In the genomic region with DNA sequence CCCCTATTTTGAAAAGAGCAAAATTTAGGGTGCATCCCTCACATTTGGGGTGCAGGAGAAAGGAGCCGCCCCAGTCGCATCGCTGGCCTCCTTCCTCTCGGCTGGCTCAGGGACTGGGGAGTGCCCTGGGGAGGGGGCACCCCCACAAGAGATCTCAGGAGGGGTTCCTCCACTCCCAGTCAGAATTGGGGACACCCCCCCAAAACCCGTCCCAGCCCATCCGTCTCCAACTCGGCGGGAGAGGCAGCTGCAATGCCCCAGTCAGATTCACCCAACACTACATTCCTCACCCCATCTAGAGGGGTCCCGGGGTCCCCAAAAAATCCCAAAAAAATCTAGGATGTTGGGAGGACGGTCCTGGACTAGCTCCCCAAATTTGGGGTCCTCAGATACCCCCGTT, we compare ENCODE assay signal across 9 cellular contexts. TPM values are rescaled to one million over a fixed set of nuclear protein-coding genes. Genes with fewer than 3 reads are reported as not detected.
A peak's percentile ranks its signal among the peaks of the same experiment; 100 is the strongest.
DNase-seq lines count a peak whose midpoint lies in the region; ATAC-seq and TF ChIP-seq lines count a peak whose summit lies in the region.
"Had no signal": no experiment of that assay in that cellular context is flagged by ENCODE, and none has a peak within 500 bp of the region (broad histone marks: within the 10 kb centered on the region; RNA-seq: fewer than 3 reads in every experiment).

No MANE protein-coding gene starts in this region.

- no peaks in the 10 kb centered on the region for H3K9me3 ChIP-seq in CD8-positive, alpha-beta memory T cell (ENCODE audit: low read length)
- H3K9me3 ChIP-seq in adipocyte (ENCODE audit: control insufficient read depth, low read length) = no peaks in the 10 kb centered on the region
- H3K9me3 ChIP-seq in iPS-15b (ENCODE audit: control insufficient read depth, insufficient read depth, low read length) = no peaks in the 10 kb centered on the region
- no peaks in the 10 kb centered on the region for H3K9me3 ChIP-seq in gastrocnemius medialis

- H3K4me3 ChIP-seq in CD8-positive, alpha-beta memory T cell (ENCODE audit: low read length) = no peak overlapping the region
- H3K4me3 ChIP-seq in adipocyte (ENCODE audit: low read length) (peak overlapping the region; percentile 80), iPS-15b (ENCODE audit: low read depth, low read length) (peak overlapping the region; percentile 59), gastrocnemius medialis (peak overlapping the region; percentile 63 to 80 (median 66))

- in situ Hi-C loops in gastrocnemius medialis (cut with MboI; ENCODE audit: low sequenced_read_pairs in 4 of 4) = loop anchor here (25.0 kb wide), 2 partner anchors 357 to 382 kb away; a partner anchor contains a TSS

- H3K27ac ChIP-seq in CD8-positive, alpha-beta memory T cell (ENCODE audit: low read depth, low read length) = peak overlapping the region; percentile 24
- peak overlapping the region; percentile 93 to 99 (median 96) for H3K27ac ChIP-seq in gastrocnemius medialis

- peaks cover 0 to 17% (median 0%) of the 10 kb centered on the region in 3 donors for H3K36me3 Mint-ChIP-seq in CD8-positive, alpha-beta memory T cell
- H3K36me3 Mint-ChIP-seq in stimulated activated naive B cell treated with anti-CD40 and anti-IgM and Interleukin-4, amounts not matched to agents 10 μg/mL and 1 μg/mL and 100 μg/mL, for 72 hours = peaks cover 19 to 26% of the 10 kb centered on the region in 2 donors

- H3K27ac Mint-ChIP-seq in CD8-positive, alpha-beta memory T cell = no peak overlapping the region
- H3K27ac Mint-ChIP-seq in stimulated activated naive B cell treated with anti-CD40 and anti-IgM and Interleukin-4, amounts not matched to agents 10 μg/mL and 1 μg/mL and 100 μg/mL, for 72 hours = no peak overlapping the region
- H3K27ac Mint-ChIP-seq: activated naive CD4-positive, alpha-beta T cell treated with anti-CD3 and anti-CD28 coated beads for 36 hours had no signal

- H3K9ac ChIP-seq in adipocyte (ENCODE audit: low read length) (peak overlapping the region; percentile 87), iPS-15b (ENCODE audit: low read depth, low read length) (peak overlapping the region; percentile 81)

- peaks cover 56 to 75% (median 62%) of the 10 kb centered on the region in 3 donors for H3K4me1 Mint-ChIP-seq in CD8-positive, alpha-beta memory T cell
- peaks cover 58 to 66% of the 10 kb centered on the region in 2 donors for H3K4me1 Mint-ChIP-seq in stimulated activated naive B cell treated with anti-CD40 and anti-IgM and Interleukin-4, amounts not matched to agents 10 μg/mL and 1 μg/mL and 100 μg/mL, for 72 hours

- H3K27me3 Mint-ChIP-seq in CD8-positive, alpha-beta memory T cell = peaks cover 0 to 5% of the 10 kb centered on the region in 2 donors
- H3K27me3 Mint-ChIP-seq in stimulated activated naive B cell treated with anti-CD40 and anti-IgM and Interleukin-4, amounts not matched to agents 10 μg/mL and 1 μg/mL and 100 μg/mL, for 72 hours = peaks cover 0 to 5% of the 10 kb centered on the region in 2 donors

- H3K27me3 ChIP-seq in CD8-positive, alpha-beta memory T cell (ENCODE audit: insufficient read depth, low read length, poor library complexity, severe bottlenecking) = no peaks in the 10 kb centered on the region
- H3K27me3 ChIP-seq in adipocyte (replicated peaks; ENCODE audit: control insufficient read depth, insufficient read depth, low read length) (no peaks in the 10 kb centered on the region), iPS-15b (ENCODE audit: control insufficient read depth, insufficient read depth, low read length) (peaks cover 41% of the 10 kb centered on the region), gastrocnemius medialis (peaks cover 14 to 16% (median 15%) of the 10 kb centered on the region in 3 donors)

- POLR2A ChIA-PET in CD8-positive, alpha-beta memory T cell (lab: Charles Lee) = no interaction called here

- DNase-seq in CD8-positive, alpha-beta memory T cell = no peak
- DNase-seq in adipocyte (ENCODE audit: low read depth) (no peak), gastrocnemius medialis (no peak), cerebellum (ENCODE audit: low spot score) (no peak), NCI-H2196 (lab: John Stamatoyannopoulos, UW; ENCODE audit: unreplicated experiment) (no peak)
- no peak for DNase-seq in stimulated activated naive B cell treated with anti-CD40 and anti-IgM and Interleukin-4, amounts not matched to agents 10 μg/mL and 1 μg/mL and 100 μg/mL, for 72 hours
- no peak for DNase-seq in activated effector memory CD4-positive, alpha-beta T cell treated with anti-CD3 and anti-CD28 coated beads, Interleukin-2, amount 50 U/mL, for 16 hours
- DNase-seq: activated naive CD4-positive, alpha-beta T cell treated with anti-CD3 and anti-CD28 coated beads for 36 hours had no signal

- H3K4me1 ChIP-seq in CD8-positive, alpha-beta memory T cell (ENCODE audit: insufficient read depth, low read length) = peaks cover 52% of the 10 kb centered on the region
- H3K4me1 ChIP-seq in adipocyte (ENCODE audit: control insufficient read depth, insufficient read depth, low read length) (peaks cover 59% of the 10 kb centered on the region), iPS-15b (ENCODE audit: control insufficient read depth, insufficient read depth, low read length) (peaks cover 5% of the 10 kb centered on the region), gastrocnemius medialis (peaks cover 42 to 52% of the 10 kb centered on the region in 2 donors)

- no peak for TF ChIP-seq POLR2A in gastrocnemius medialis (IDR thresholded peaks at IDR 0.05)

- no peak overlapping the region for H3K4me3 Mint-ChIP-seq in CD8-positive, alpha-beta memory T cell
- no peak overlapping the region for H3K4me3 Mint-ChIP-seq in stimulated activated naive B cell treated with anti-CD40 and anti-IgM and Interleukin-4, amounts not matched to agents 10 μg/mL and 1 μg/mL and 100 μg/mL, for 72 hours
- H3K4me3 Mint-ChIP-seq: activated naive CD4-positive, alpha-beta T cell treated with anti-CD3 and anti-CD28 coated beads for 36 hours had no signal

- no peaks in the 10 kb centered on the region for H3K9me3 Mint-ChIP-seq in CD8-positive, alpha-beta memory T cell
- H3K9me3 Mint-ChIP-seq in stimulated activated naive B cell treated with anti-CD40 and anti-IgM and Interleukin-4, amounts not matched to agents 10 μg/mL and 1 μg/mL and 100 μg/mL, for 72 hours = peaks cover 0 to 4% of the 10 kb centered on the region in 2 donors
- H3K9me3 Mint-ChIP-seq: activated naive CD4-positive, alpha-beta T cell treated with anti-CD3 and anti-CD28 coated beads for 36 hours had no signal

- no peak for TF ChIP-seq CTCF in gastrocnemius medialis (IDR thresholded peaks at IDR 0.05 in 4 of 5, conservative IDR thresholded peaks at IDR 0.05 in 1 of 5)

- CTCF ChIA-PET in CD8-positive, alpha-beta memory T cell (lab: Charles Lee) = interaction anchor here (1.1 to 4.8 kb wide), 2 partner anchors 15 to 98 kb away, joined by 3 to 17 read pairs; no protein-coding TSS in a partner anchor

- ATAC-seq in gastrocnemius medialis = no peak
- no peak for ATAC-seq in stimulated activated naive B cell treated with anti-CD40 and anti-IgM and Interleukin-4, amounts not matched to agents 10 μg/mL and 1 μg/mL and 100 μg/mL, for 72 hours (replicated peaks)

- intact Hi-C loops in gastrocnemius medialis (cut with DNase I; ENCODE audit: low total_unique reads) = loop anchor here (5.0 to 10.0 kb wide), 3 partner anchors 555 to 1532 kb away; a partner anchor contains a TSS

- no peaks in the 10 kb centered on the region for H3K36me3 ChIP-seq in CD8-positive, alpha-beta memory T cell (ENCODE audit: insufficient read depth, low read length)
- no peaks in the 10 kb centered on the region for H3K36me3 ChIP-seq in adipocyte (ENCODE audit: control insufficient read depth, insufficient read depth, low read length, severe bottlenecking)
- H3K36me3 ChIP-seq in iPS-15b (ENCODE audit: control insufficient read depth, insufficient read depth, low read length) = peaks cover 13% of the 10 kb centered on the region
- H3K36me3 ChIP-seq in gastrocnemius medialis = peaks cover 0 to 10% of the 10 kb centered on the region in 2 donors

RNA-seq across cellular contexts. Expression of a gene that starts 3.4 kb away (rescaled TPM):
- total RNA-seq in CD8-positive, alpha-beta memory T cell = under 1 TPM; 0.24 to 0.59 TPM
- 0.09 TPM for polyA plus RNA-seq in CD8-positive, alpha-beta memory T cell
- 1 to 10 TPM; 1.2 to 3.9 (median 2.1) TPM for total RNA-seq in gastrocnemius medialis
- 2.1 TPM for total RNA-seq in cerebellum

RNA-seq across cellular contexts. Expression of a gene that starts 7.0 kb away (rescaled TPM):
- 100 to 1,000 TPM; 160 to 169 TPM for total RNA-seq in CD8-positive, alpha-beta memory T cell
- 795 TPM for polyA plus RNA-seq in CD8-positive, alpha-beta memory T cell
- total RNA-seq in gastrocnemius medialis (100 to 1,000 TPM; 181 to 201 (median 190) TPM), cerebellum (35.2 TPM)

RNA-seq across cellular contexts. Expression of a gene that starts 16.4 kb away (rescaled TPM):
- total RNA-seq in CD8-positive, alpha-beta memory T cell = 1 to 10 TPM; 7.7 to 8.1 TPM
- 1.4 TPM for polyA plus RNA-seq in CD8-positive, alpha-beta memory T cell
- total RNA-seq in gastrocnemius medialis (under 1 TPM in 2 of 4 donors, not detected in 2; 0.36 to 0.49 TPM), cerebellum (1.4 TPM)

RNA-seq across cellular contexts. Expression of a gene that starts 23.6 kb away (rescaled TPM):
- total RNA-seq in CD8-positive, alpha-beta memory T cell = not detected
- 0.47 TPM for polyA plus RNA-seq in CD8-positive, alpha-beta memory T cell
- total RNA-seq in gastrocnemius medialis = not detected
- 0.18 TPM for total RNA-seq in cerebellum
- total RNA-seq: activated naive CD4-positive, alpha-beta T cell treated with anti-CD3 and anti-CD28 coated beads for 36 hours had no signal

RNA-seq across cellular contexts. Expression of a gene that starts 24.5 kb away (rescaled TPM):
- total RNA-seq in CD8-positive, alpha-beta memory T cell = 1 to 10 TPM; 1.3 to 1.8 TPM
- 1.6 TPM for polyA plus RNA-seq in CD8-positive, alpha-beta memory T cell
- total RNA-seq in gastrocnemius medialis (under 1 TPM in 2 of 4 donors, not detected in 2; 0.31 to 0.78 TPM), cerebellum (not detected)
